Comparison of ENCODE assay signal across 8 cellular contexts in genomic region chr7:140696679-140697446, GRCh38. TPM values are rescaled to one million over a fixed set of nuclear protein-coding genes. Genes with fewer than 3 reads are reported as not detected.
DNase-seq lines count a peak whose midpoint lies in the region; ATAC-seq and TF ChIP-seq lines count a peak whose summit lies in the region.

Gene NDUFB2 (plus strand): TSS chr7:140696708. CDS start chr7:140696745, 37 bp downstream.

- H3K4me3 ChIP-seq in brain microvascular endothelial cell (ENCODE audit: low read depth, low read length): peak within 1 kb of the TSS; percentile 99
- H3K4me3 ChIP-seq in iPS-11a (ENCODE audit: low read depth, low read length): peak within 1 kb of the TSS; percentile 91
- peak within 1 kb of the TSS; percentile 71 to 95 (median 88) for H3K4me3 ChIP-seq in gastrocnemius medialis

- TF ChIP-seq CTCF in brain microvascular endothelial cell (IDR thresholded peaks at IDR 0.05; ENCODE audit: low read depth, low read length, missing control alignments) (no peak), gastrocnemius medialis (IDR thresholded peaks at IDR 0.05 in 4 of 5, conservative IDR thresholded peaks at IDR 0.05 in 1 of 5) (no peak)

- H3K27ac ChIP-seq in brain microvascular endothelial cell: peak within 1 kb of the TSS; percentile 84
- peak within 1 kb of the TSS; percentile 84 to 98 (median 88) for H3K27ac ChIP-seq in gastrocnemius medialis

- peaks cover 14 to 16% of the 10 kb centered on the region in 2 donors for H3K4me1 ChIP-seq in gastrocnemius medialis

- in situ Hi-C loops in brain microvascular endothelial cell (cut with HindIII; ENCODE audit: low pct_ligation_motif_present, low sequenced_read_pairs): no loop called here
- in situ Hi-C loops in gastrocnemius medialis (cut with MboI; ENCODE audit: low sequenced_read_pairs in 4 of 4): loop anchor here in 3 of 4 donors (10.0 to 25.0 kb wide), 2 partner anchors 228 to 315 kb away; partner anchors contain the start of genes MRPS33 (in 3 of the 3) and BRAF (in 1 of the 3)

- DNase-seq in activated T-cell treated with anti-CD3 and anti-CD28 coated beads for 24 hours (ENCODE audit: low read depth) (peak; percentile 47), activated T-cell treated with anti-CD3 and anti-CD28 coated beads for 4 hours (no peak), NCI-H1694 treated with DMSO at 0.1 percent for 48 hours (lab: John Stamatoyannopoulos, UW) (peak; percentile 89), T-helper 22 cell (ENCODE audit: low read depth) (peak; percentile 62), brain microvascular endothelial cell (peak; percentile 68), gastrocnemius medialis (peak; percentile 64 to 73)

- H3K27me3 ChIP-seq in brain microvascular endothelial cell (replicated peaks) (no peaks in the 10 kb centered on the region), gastrocnemius medialis (no peaks in the 10 kb centered on the region)

- peak; percentile 92 to 94 for TF ChIP-seq POLR2A in gastrocnemius medialis (IDR thresholded peaks at IDR 0.05)

- peak; percentile 91 for ATAC-seq in HG02852 (IDR thresholded peaks at IDR 0.05; ENCODE audit: unreplicated experiment)
- peak; percentile 94 to 95 for ATAC-seq in gastrocnemius medialis

- intact Hi-C loops in gastrocnemius medialis (cut with DNase I; ENCODE audit: low total_unique reads): loop anchor here (1.0 to 10.0 kb wide), 5 partner anchors 24 to 532 kb away; partner anchors contain the start of genes ADCK2, BRAF, MKRN1 and MRPS33

- H3K36me3 ChIP-seq in brain microvascular endothelial cell (replicated peaks) (no peaks in the 10 kb centered on the region), gastrocnemius medialis (peaks cover 0 to 13% of the 10 kb centered on the region in 2 donors)

- H3K9me3 ChIP-seq in gastrocnemius medialis: no peaks in the 10 kb centered on the region

RNA-seq across cellular contexts. Expression of gene NDUFB2, which starts in this region (rescaled TPM):
- 100 to 1,000 TPM; 449 to 793 (median 538) TPM for total RNA-seq in gastrocnemius medialis
